ENCODE assay signal across 8 cellular contexts in genomic region chr1:112956503-112957132, GRCh38. TPM values are rescaled to one million over a fixed set of nuclear protein-coding genes. Genes with fewer than 3 reads are reported as not detected.
A peak's percentile ranks its signal among the peaks of the same experiment; 100 is the strongest.
DNase-seq lines count a peak whose midpoint lies in the region; TF ChIP-seq lines count a peak whose summit lies in the region.

No MANE protein-coding gene starts in this region.

- H4K20me1 ChIP-seq in H9 (ENCODE audit: control insufficient read depth, insufficient read depth, insufficient read length) (no peaks in the 10 kb centered on the region), OCI-LY7 (ENCODE audit: insufficient read depth, low read length) (peaks cover 36% of the 10 kb centered on the region)

- H2BK20ac ChIP-seq in H9 (ENCODE audit: low read depth, low read length, poor library complexity, severe bottlenecking) = no peak overlapping the region

- no peak for TF ChIP-seq POLR2A in spleen (IDR thresholded peaks at IDR 0.05)

- CTCF ChIA-PET in OCI-LY7 (lab: Charles Lee; ENCODE audit: unreplicated experiment) = interaction anchor here (1.2 kb wide), 2 partner anchors 19 to 86 kb away, joined by 4 to 5 read pairs; no protein-coding TSS in a partner anchor

- H3T11ph ChIP-seq in H9 (ENCODE audit: low read length) = no peak overlapping the region

- H2BK15ac ChIP-seq in H9 (ENCODE audit: low read depth, low read length) = no peak overlapping the region

- H3K4ac ChIP-seq in H9 (ENCODE audit: low read depth, low read length) = no peak overlapping the region

- no peak overlapping the region for H4K8ac ChIP-seq in H9 (replicated peaks; ENCODE audit: insufficient read length, low read depth, low read length)

- H4K5ac ChIP-seq in H9 (ENCODE audit: insufficient read length, low read depth, low read length) = no peak overlapping the region

- no peak overlapping the region for H2BK12ac ChIP-seq in H9 (ENCODE audit: insufficient read length, low read depth, low read length)

- H3K27me3 Mint-ChIP-seq in H9 (ENCODE audit: low read depth) = no peaks in the 10 kb centered on the region

- no peak overlapping the region for H2AFZ ChIP-seq in H9 (ENCODE audit: low read length)
- peak overlapping the region; percentile 36; the same call in 1 of the 2 replicates for H2AFZ ChIP-seq in OCI-LY7 (ENCODE audit: low read length)

- H3K23ac ChIP-seq in H9 (ENCODE audit: insufficient read length, low read depth, low read length) = no peak overlapping the region

- H3K56ac ChIP-seq in H9 (ENCODE audit: insufficient read length, low read depth, low read length) = no peak overlapping the region

- no peak overlapping the region for H2BK120ac ChIP-seq in H9 (ENCODE audit: low read depth, low read length, poor library complexity, severe bottlenecking)

- H3K4me2 ChIP-seq in H9 (ENCODE audit: insufficient read depth, insufficient read length, low read length) (peak overlapping the region; percentile 98), OCI-LY7 (ENCODE audit: low read length) (peak overlapping the region; percentile 88)

- H4K91ac ChIP-seq in H9 (ENCODE audit: insufficient read length, low read depth, low read length) = no peak overlapping the region

- no peaks in the 10 kb centered on the region for H3K9me2 ChIP-seq in OCI-LY7 (ENCODE audit: insufficient read depth, low read length)

- H3K36me3 ChIP-seq in OCI-LY7 (ENCODE audit: insufficient read depth, low read length) = peaks cover 41% of the 10 kb centered on the region
- peaks cover 0 to 17% (median 2%) of the 10 kb centered on the region in 6 donors for H3K36me3 ChIP-seq in spleen

- H3K4me1 Mint-ChIP-seq in H9 = peaks cover 48 to 53% of the 10 kb centered on the region in 2 experiments

- H3K9ac ChIP-seq in H9 (ENCODE audit: extremely low read depth, insufficient read length, low read length) = peak overlapping the region; percentile 79

- intact Hi-C loops in OCI-LY7 (cut with micrococcal nuclease; ENCODE audit: unreplicated experiment) = loop anchor here (10.0 kb wide), 3 partner anchors 332 to 988 kb away; partner anchors contain the start of gene CTTNBP2NL
- intact Hi-C loops in spleen (cut with DNase I; ENCODE audit: low total_unique reads) = no loop called here

- peaks cover 55% of the 10 kb centered on the region for H3K79me2 ChIP-seq in H9 (ENCODE audit: insufficient read depth, low read length)
- H3K79me2 ChIP-seq in OCI-LY7 (ENCODE audit: insufficient read depth, low read depth, low read length) = peaks cover 94% of the 10 kb centered on the region

- peaks cover 13% of the 10 kb centered on the region for H3K23me2 ChIP-seq in H9 (ENCODE audit: insufficient read length, low read depth, low read length, poor library complexity, severe bottlenecking)

- TF ChIP-seq CTCF in H9 (conservative IDR thresholded peaks at IDR 0.05) = no peak
- 0 out of 2 replicates have a peak, but pooled peaks have one; percentile 1 for TF ChIP-seq CTCF in OCI-LY7 (conservative IDR thresholded peaks at IDR 0.05; ENCODE audit: low read length)
- TF ChIP-seq CTCF in spleen (IDR thresholded peaks at IDR 0.05 in 8 of 11, conservative IDR thresholded peaks at IDR 0.05 in 3 of 11) = peak in 1 of 11 experiments; percentile 18

- H2AK5ac ChIP-seq in H9 (ENCODE audit: insufficient read length, low read length) = no peak overlapping the region

- BruUV-seq in OCI-LY7 (replicated peaks; lab: Mats Ljungman, UMichigan) = no TSS peak

- H3K27ac ChIP-seq in H9 (ENCODE audit: insufficient read length, low read depth, low read length) (no peak overlapping the region), OCI-LY7 (ENCODE audit: low read depth, low read length, poor library complexity, severe bottlenecking) (peak overlapping the region; percentile 87), angular gyrus (ENCODE audit: low read depth, low read length) (peak overlapping the region; percentile 95), spleen (peak overlapping the region; percentile 83 to 94 (median 90))

- peak overlapping the region; percentile 98 to 99 for H3K4me3 Mint-ChIP-seq in H9

- peaks cover 37 to 56% (median 48%) of the 10 kb centered on the region in 3 experiments for H3K36me3 Mint-ChIP-seq in H9 (ENCODE audit: insufficient read depth in 1 of 3, low read depth in 3 of 3)

- H3K27me3 ChIP-seq in H9 (ENCODE audit: insufficient read depth, low read length) (no peaks in the 10 kb centered on the region), spleen (replicated peaks in 1 of 7) (no peaks in the 10 kb centered on the region)

- H3K4me3 ChIP-seq in OCI-LY7 (ENCODE audit: low read depth, low read length, poor library complexity, severe bottlenecking) (peak overlapping the region; percentile 88), iPS-18c (ENCODE audit: insufficient read depth, low read depth, low read length) (peak overlapping the region; percentile 99), spleen (peak overlapping the region; percentile 59 to 82 (median 72))

- H3K18ac ChIP-seq in H9 (ENCODE audit: insufficient read length, low read depth, low read length) = peak overlapping the region; percentile 56

- peaks cover 2% of the 10 kb centered on the region; the same call in 1 of the 2 replicates for H3K4me1 ChIP-seq in H9 (ENCODE audit: insufficient read depth, low read length)
- H3K4me1 ChIP-seq in OCI-LY7 (ENCODE audit: insufficient read depth, low read length, poor library complexity, severe bottlenecking) = peaks cover 46% of the 10 kb centered on the region
- H3K4me1 ChIP-seq in spleen = peaks cover 24 to 71% (median 41%) of the 10 kb centered on the region in 6 donors

- peak; percentile 54 for DNase-seq in D341Med (ENCODE audit: low spot score)
- no peak for DNase-seq in H9
- peak; percentile 53 for DNase-seq in OCI-LY7 (ENCODE audit: low spot score)
- no peak for DNase-seq in spleen
- no peak for DNase-seq in NCI-H2196 (lab: John Stamatoyannopoulos, UW; ENCODE audit: unreplicated experiment)
- DNase-seq in 8988T = no peak

- peak overlapping the region; percentile 96 to 99 (median 99) for H3K27ac Mint-ChIP-seq in H9

- WGBS in H9 (ENCODE audit: extremely low coverage, insufficient read length, low lambda C conversion rate) = no CpG with 5 or more reads among the region's 41 CpGs
- WGBS in spleen, 5 donors = 1 to 15% (median 4%) methylated on average over 30 to 41 of the region's 41 CpGs

- H3K9me3 ChIP-seq in H9 (ENCODE audit: control insufficient read depth, low read depth, low read length) = no peaks in the 10 kb centered on the region
- no peaks in the 10 kb centered on the region for H3K9me3 ChIP-seq in OCI-LY7 (ENCODE audit: low read length)
- no peaks in the 10 kb centered on the region for H3K9me3 ChIP-seq in iPS-18c (ENCODE audit: control insufficient read depth, insufficient read depth, low read length)
- no peaks in the 10 kb centered on the region for H3K9me3 ChIP-seq in spleen

- POLR2A ChIA-PET in OCI-LY7 (lab: Charles Lee) = interaction anchor here (0.7 to 2.9 kb wide), 7 partner anchors 20 to 116 kb away, joined by 3 to 13 read pairs (median 3); partner anchors contain the start of gene LRIG2

- peak overlapping the region; percentile 85 for H3K14ac ChIP-seq in H9 (ENCODE audit: insufficient read depth, low read length)

- no peaks in the 10 kb centered on the region; a peak in 1 of 5 replicates for H3K9me3 Mint-ChIP-seq in H9

- no peak overlapping the region for H2BK5ac ChIP-seq in H9 (ENCODE audit: insufficient read length, low read length)

- no peaks in the 10 kb centered on the region for H3K79me1 ChIP-seq in H9 (ENCODE audit: insufficient read depth, low read depth, low read length, poor library complexity, severe bottlenecking)

RNA-seq across cellular contexts. Expression of gene SLC16A1, which starts 0.6 kb away (rescaled TPM):
- total RNA-seq in H9 (2021) (379 and 381 TPM in 2 replicates), OCI-LY7 (2022) (60.3 and 67.8 TPM in 2 replicates), spleen (10 to 100 TPM; 15.7 to 24.6 (median 18.7) TPM)
- total RNA-seq in OCI-LY7 (2014; rRNA removed; shearing (Covaris generic)) = 50.9 and 56.1 TPM in 2 replicates
- polyA plus RNA-seq in spleen = 1 to 10 TPM; 2.9 to 6.2 (median 5.7) TPM

Comparison
In these comparisons a context has a peak if more than half of its experiments do, and no peak if none do; other contexts are left out.
1. DNase-seq: peak in D341Med (single experiment) and OCI-LY7 (single experiment); none in H9 (single experiment), spleen (single experiment), NCI-H2196 (single experiment) and 8988T (single experiment).
2. Peak in every context shown above with its lines, with median percentiles within 50 percentile points of each other: H3K4me3 ChIP-seq.